Comparison of ENCODE assay signal across 8 cellular contexts in genomic region chr1:31763671-31764306, GRCh38. TPM values are rescaled to one million over a fixed set of nuclear protein-coding genes. Genes with fewer than 3 reads are reported as not detected.
DNase-seq lines count a peak whose midpoint lies in the region; ATAC-seq and TF ChIP-seq lines count a peak whose summit lies in the region.

No MANE protein-coding gene starts in this region.

- H3K27me3 Mint-ChIP-seq in activated naive CD8-positive, alpha-beta T cell = peaks cover 2% of the 10 kb centered on the region

- no peaks in the 10 kb centered on the region for H3K36me3 ChIP-seq in right atrium auricular region
- H3K36me3 ChIP-seq in lower lobe of right lung = no peaks in the 10 kb centered on the region
- H3K36me3 ChIP-seq in vagina = no peaks in the 10 kb centered on the region

- peak overlapping the region; percentile 54 to 63 for H3K4me3 ChIP-seq in right atrium auricular region
- peak overlapping the region; percentile 50 for H3K4me3 ChIP-seq in lower lobe of right lung
- peak overlapping the region; percentile 50 to 65 for H3K4me3 ChIP-seq in vagina

- H3K9me3 Mint-ChIP-seq in activated naive CD8-positive, alpha-beta T cell (ENCODE audit: low read depth) = no peaks in the 10 kb centered on the region

- no peak for TF ChIP-seq CTCF in right atrium auricular region (IDR thresholded peaks at IDR 0.05)
- TF ChIP-seq CTCF in lower lobe of right lung (IDR thresholded peaks at IDR 0.05) = no peak
- no peak for TF ChIP-seq CTCF in vagina (IDR thresholded peaks at IDR 0.05)

- TF ChIP-seq POLR2A in vagina (IDR thresholded peaks at IDR 0.05) = no peak

- H3K4me3 Mint-ChIP-seq in activated naive CD8-positive, alpha-beta T cell = peak overlapping the region; percentile 81

- no peaks in the 10 kb centered on the region for H3K9me3 ChIP-seq in right atrium auricular region
- H3K9me3 ChIP-seq in lower lobe of right lung = no peaks in the 10 kb centered on the region
- H3K9me3 ChIP-seq in vagina = no peaks in the 10 kb centered on the region

- H3K36me3 Mint-ChIP-seq in activated naive CD8-positive, alpha-beta T cell = no peaks in the 10 kb centered on the region

- DNase-seq in right atrium auricular region (ENCODE audit: low spot score) (no peak), cardiac septum (ENCODE audit: low spot score) (no peak), lower lobe of right lung (no peak), vagina (ENCODE audit: extremely low spot score in 2 of 2) (no peak), foreskin melanocyte (no peak), 8988T (no peak)

- H3K27ac Mint-ChIP-seq in activated naive CD8-positive, alpha-beta T cell = no peak overlapping the region

- H3K4me1 Mint-ChIP-seq in activated naive CD8-positive, alpha-beta T cell (ENCODE audit: low read depth) = peaks cover 21% of the 10 kb centered on the region

- intact Hi-C loops in cardiac septum (cut with DNase I) (loop anchor here (2.0 kb wide), 1 partner anchor 25 kb away; no protein-coding TSS in a partner anchor), lower lobe of right lung (cut with DNase I) (no loop called here), vagina (cut with DNase I) (no loop called here)

- H3K27me3 ChIP-seq in right atrium auricular region (no peaks in the 10 kb centered on the region), lower lobe of right lung (ENCODE audit: low read depth) (peaks cover 59% of the 10 kb centered on the region), vagina (no peaks in the 10 kb centered on the region)

- no peak for ATAC-seq in lower lobe of right lung
- no peak for ATAC-seq in GM19467 (IDR thresholded peaks at IDR 0.05; ENCODE audit: unreplicated experiment)

- H3K4me1 ChIP-seq in right atrium auricular region = peaks cover 0 to 41% of the 10 kb centered on the region in 2 donors
- peaks cover 29% of the 10 kb centered on the region for H3K4me1 ChIP-seq in lower lobe of right lung
- peaks cover 48% of the 10 kb centered on the region for H3K4me1 ChIP-seq in vagina

- H3K27ac ChIP-seq in right atrium auricular region (peak overlapping the region in 1 of 2 donors; percentile 31), lower lobe of right lung (no peak overlapping the region), vagina (no peak overlapping the region)

RNA-seq across cellular contexts. Expression of gene ADGRB2, which starts 0.4 kb away (rescaled TPM):
- total RNA-seq in right atrium auricular region (10 to 100 TPM; 14.4 to 19.1 TPM), cardiac septum (7.7 TPM), lower lobe of right lung (1.1 TPM), vagina (3.9 TPM)

RNA-seq across cellular contexts. Expression of gene SPOCD1, which starts 52.0 kb away (rescaled TPM):
- total RNA-seq in right atrium auricular region = under 1 TPM in 1 of 2 donors, not detected in 1; 0.43 TPM
- total RNA-seq in cardiac septum = 0.19 TPM
- 21.6 TPM for total RNA-seq in lower lobe of right lung
- total RNA-seq in vagina = 4.2 TPM

RNA-seq across cellular contexts. Expression of gene COL16A1, which starts 60.0 kb away (rescaled TPM):
- total RNA-seq in right atrium auricular region = 10 to 100 TPM; 31.2 to 34.4 TPM
- 45.9 TPM for total RNA-seq in cardiac septum
- 11.8 TPM for total RNA-seq in lower lobe of right lung
- total RNA-seq in vagina = 82.3 TPM
